Comparison of ENCODE assay signal across 1 cellular context in genomic region chr9:130526854-130527650, GRCh38.
A peak's percentile ranks its signal among the peaks of the same experiment; 100 is the strongest.
TF ChIP-seq lines count a peak whose summit lies in the region.

No MANE protein-coding gene starts in this region.

TF ChIP-seq in HepG2, 621 proteins besides CTCF, POLR2A, EP300 and RAD21 (continued from another document and continues in another):
- TF ChIP-seq AHDC1 (CRISPR knock-in tag; IDR thresholded peaks at IDR 0.05; ENCODE audit: borderline replicate concordance) (peak; percentile 49; the same call in 1 of the 2 replicates), JDP2 (CRISPR knock-in tag; IDR thresholded peaks at IDR 0.05; ENCODE audit: borderline replicate concordance) (no peak), RERE (CRISPR knock-in tag; IDR thresholded peaks at IDR 0.05; ENCODE audit: low read depth) (0 out of 2 replicates have a peak, but pooled peaks have one; percentile 48), RFXAP (CRISPR knock-in tag; IDR thresholded peaks at IDR 0.05; ENCODE audit: borderline replicate concordance) (peak; percentile 67; the same call in 1 of the 2 replicates), ATF4 (CRISPR knock-in tag; IDR thresholded peaks at IDR 0.05) (no peak), ZNF512B (CRISPR knock-in tag; IDR thresholded peaks at IDR 0.05; ENCODE audit: borderline replicate concordance) (peak; percentile 86; the same call in 1 of the 2 replicates), HNF4G (IDR thresholded peaks at IDR 0.05; ENCODE audit: borderline replicate concordance, low read depth, low read length) (peak; percentile 95), HNF4G (CRISPR knock-in tag; IDR thresholded peaks at IDR 0.05; ENCODE audit: borderline replicate concordance, low read depth) (peak; percentile 86), MYNN (CRISPR knock-in tag; IDR thresholded peaks at IDR 0.05; ENCODE audit: low read depth) (no peak), ZEB1 (IDR thresholded peaks at IDR 0.05; ENCODE audit: insufficient replicate concordance, low read depth) (peak; percentile 70), FOXJ3 (CRISPR knock-in tag; IDR thresholded peaks at IDR 0.05; ENCODE audit: borderline replicate concordance) (peak; percentile 84; the same call in 1 of the 2 replicates), SOX5 (CRISPR knock-in tag; IDR thresholded peaks at IDR 0.05; ENCODE audit: borderline replicate concordance) (peak; percentile 49; the same call in 1 of the 2 replicates), ZNF564 (CRISPR knock-in tag; IDR thresholded peaks at IDR 0.05) (no peak), SOX13 (IDR thresholded peaks at IDR 0.05) (peak; percentile 23; the same call in 1 of the 2 replicates), SOX13 (CRISPR knock-in tag; conservative IDR thresholded peaks at IDR 0.05 in 1 of 2, IDR thresholded peaks at IDR 0.05 in 1 of 2) (peak in 1 of 2 experiments; percentile 41; a peak in 1 of 4 replicates), ZNF687 (CRISPR knock-in tag; IDR thresholded peaks at IDR 0.05) (peak; percentile 87), FIP1L1 (IDR thresholded peaks at IDR 0.05; ENCODE audit: borderline replicate concordance, insufficient read depth, low read depth, low read length) (no peak), DNMT3B (CRISPR knock-in tag; conservative IDR thresholded peaks at IDR 0.05) (no peak), STAG1 (CRISPR knock-in tag; IDR thresholded peaks at IDR 0.05) (0 out of 2 replicates have a peak, but pooled peaks have one; percentile 4), MTF1 (CRISPR knock-in tag; IDR thresholded peaks at IDR 0.05) (no peak), HES4 (CRISPR knock-in tag; IDR thresholded peaks at IDR 0.05; ENCODE audit: borderline replicate concordance) (0 out of 2 replicates have a peak, but pooled peaks have one; percentile 25), ZNF30 (CRISPR knock-in tag; IDR thresholded peaks at IDR 0.05) (no peak), FOSL2 (CRISPR knock-in tag; IDR thresholded peaks at IDR 0.05) (peak; percentile 35; the same call in 1 of the 2 replicates), SMAD1 (CRISPR knock-in tag; IDR thresholded peaks at IDR 0.05; ENCODE audit: borderline replicate concordance, low read depth) (no peak), ZNF230 (CRISPR knock-in tag; IDR thresholded peaks at IDR 0.05) (0 out of 2 replicates have a peak, but pooled peaks have one; percentile 66), TCF12 (IDR thresholded peaks at IDR 0.05) (no peak), TCF12 (CRISPR knock-in tag; IDR thresholded peaks at IDR 0.05) (0 out of 2 replicates have a peak, but pooled peaks have one; percentile 27), BATF2 (CRISPR knock-in tag; IDR thresholded peaks at IDR 0.05) (no peak), FOXK1 (CRISPR knock-in tag; IDR thresholded peaks at IDR 0.05; ENCODE audit: borderline replicate concordance, low read depth) (0 out of 2 replicates have a peak, but pooled peaks have one; percentile 31), ZNF598 (CRISPR knock-in tag; IDR thresholded peaks at IDR 0.05; ENCODE audit: borderline replicate concordance) (peak; percentile 62; the same call in 1 of the 2 replicates), ZSCAN25 (CRISPR knock-in tag; IDR thresholded peaks at IDR 0.05) (peak; percentile 46; the same call in 1 of the 2 replicates), PITX1 (CRISPR knock-in tag; IDR thresholded peaks at IDR 0.05) (peak; percentile 88; the same call in 1 of the 2 replicates), ZNF788 (CRISPR knock-in tag; IDR thresholded peaks at IDR 0.05; ENCODE audit: borderline replicate concordance) (0 out of 2 replicates have a peak, but pooled peaks have one; percentile 26), ZBTB34 (CRISPR knock-in tag; IDR thresholded peaks at IDR 0.05) (peak; percentile 35; the same call in 1 of the 2 replicates), NCOA2 (CRISPR knock-in tag; IDR thresholded peaks at IDR 0.05) (peak; percentile 86), MZF1 (CRISPR knock-in tag; IDR thresholded peaks at IDR 0.05; ENCODE audit: borderline replicate concordance) (no peak), ZNF775 (CRISPR knock-in tag; IDR thresholded peaks at IDR 0.05; ENCODE audit: borderline replicate concordance) (peak; percentile 26; the same call in 1 of the 2 replicates), PHF21A (CRISPR knock-in tag; IDR thresholded peaks at IDR 0.05) (peak; percentile 74), NCOA1 (CRISPR knock-in tag; IDR thresholded peaks at IDR 0.05) (peak; percentile 74)
